In the genomic region with DNA sequence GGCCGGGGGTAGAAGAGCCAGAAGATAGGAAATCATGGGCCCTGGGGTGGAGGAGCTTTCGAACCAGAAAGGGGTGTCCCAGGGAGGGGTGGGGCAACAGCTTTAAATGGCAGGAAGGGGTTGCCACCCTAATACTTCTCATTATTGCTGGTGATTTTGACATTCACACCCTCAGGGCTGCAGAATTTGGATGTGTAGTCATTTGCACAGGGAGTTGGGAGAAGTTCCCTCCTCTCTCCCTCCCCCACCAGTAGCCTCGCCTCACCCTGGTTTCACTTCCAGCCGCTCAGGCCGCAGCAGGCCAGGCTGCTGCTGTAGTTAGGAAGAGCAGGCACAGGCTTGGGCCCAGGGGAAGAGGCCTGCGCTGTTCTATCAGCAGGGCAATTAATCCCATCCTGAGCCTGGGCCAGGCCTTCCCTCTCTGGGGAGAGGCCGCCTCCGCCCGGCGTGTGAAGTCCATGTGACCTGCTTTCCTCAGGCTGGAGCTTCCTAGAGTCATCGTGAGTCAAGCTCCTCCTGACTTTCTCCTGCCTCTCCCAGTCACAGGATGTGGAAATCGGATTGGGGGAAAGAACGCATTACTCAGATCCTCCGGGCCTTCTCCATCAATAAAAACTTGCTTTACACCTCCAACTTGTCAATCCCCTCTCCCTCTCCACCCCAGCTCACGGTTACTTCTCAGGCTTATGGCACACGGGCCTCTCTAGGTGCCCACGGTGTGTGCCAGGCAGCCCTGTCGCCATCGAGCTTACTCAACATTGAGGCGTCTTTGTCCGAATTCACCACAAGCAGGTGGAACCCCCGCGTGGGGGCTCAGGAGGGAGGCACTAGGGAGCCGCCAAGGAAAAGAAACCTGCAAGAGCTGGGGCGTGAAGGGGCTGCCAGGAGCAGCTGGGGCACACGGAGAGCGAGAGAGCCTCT, we compare ENCODE assay signal across 8 cellular contexts. TPM values are rescaled to one million over a fixed set of nuclear protein-coding genes. Genes with fewer than 3 reads are reported as not detected.
A peak's percentile ranks its signal among the peaks of the same experiment; 100 is the strongest.
DNase-seq lines count a peak whose midpoint lies in the region; ATAC-seq and TF ChIP-seq lines count a peak whose summit lies in the region.

No MANE protein-coding gene starts in this region.

- POLR2A ChIA-PET in HEK293 (lab: Yijun Ruan, JAX), result interaction anchor here (0.5 to 1.5 kb wide), 2 partner anchors 15 to 516 kb away, joined by 4 to 8 read pairs; no protein-coding TSS in a partner anchor

- H3K36me3 ChIP-seq in HEK293 (ENCODE audit: control insufficient read depth in 2 of 2, insufficient read depth in 1 of 2, low read length in 2 of 2) (no peaks in the 10 kb centered on the region), WERI-Rb-1 (no peaks in the 10 kb centered on the region), rectal smooth muscle tissue (ENCODE audit: control insufficient read depth, insufficient read depth, low read length) (no peaks in the 10 kb centered on the region)

- H3K9me3 ChIP-seq in HEK293 (ENCODE audit: control insufficient read depth, insufficient read depth, low read depth, low read length), result no peaks in the 10 kb centered on the region
- H3K9me3 ChIP-seq in WERI-Rb-1 (ENCODE audit: severe bottlenecking), result peaks cover 2% of the 10 kb centered on the region

- H3K9ac ChIP-seq in rectal smooth muscle tissue (ENCODE audit: low read length), result no peak overlapping the region

- peaks cover 2% of the 10 kb centered on the region; the same call in 1 of the 2 replicates for H3K4me1 ChIP-seq in HEK293 (ENCODE audit: control insufficient read depth, insufficient read depth, low read length)
- peaks cover 8% of the 10 kb centered on the region for H3K4me1 ChIP-seq in rectal smooth muscle tissue (ENCODE audit: control insufficient read depth, insufficient read depth, low read length)

- intact Hi-C loops in left cardiac atrium (cut with DNase I), result no loop called here

- H3K4me3 ChIP-seq in HEK293 (ENCODE audit: low read depth, low read length) (no peak overlapping the region), WERI-Rb-1 (ENCODE audit: low read depth, low read length) (no peak overlapping the region), rectal smooth muscle tissue (ENCODE audit: low read length) (no peak overlapping the region)

- no peak for TF ChIP-seq CTCF in HEK293 (tag by site-specific recombination; IDR thresholded peaks at IDR 0.05)
- no peak for TF ChIP-seq CTCF in WERI-Rb-1 (IDR thresholded peaks at IDR 0.05; ENCODE audit: low read depth, low read length)

- no peaks in the 10 kb centered on the region for H3K27me3 ChIP-seq in WERI-Rb-1 (ENCODE audit: insufficient read depth, low read depth, severe bottlenecking)
- H3K27me3 ChIP-seq in rectal smooth muscle tissue (ENCODE audit: control insufficient read depth, insufficient read depth, low read length), result no peaks in the 10 kb centered on the region

- CTCF ChIA-PET in HEK293 (lab: Yijun Ruan, JAX), result interaction anchor here (0.5 to 1.4 kb wide), 4 partner anchors 12 to 844 kb away, joined by 3 to 6 read pairs (median 3); no protein-coding TSS in a partner anchor

- peak; percentile 95 to 97 for ATAC-seq in left cardiac atrium
- no peak for ATAC-seq in GM21447 (IDR thresholded peaks at IDR 0.05; ENCODE audit: unreplicated experiment)

- H3K27ac ChIP-seq in HEK293 (ENCODE audit: extremely low read depth, low read depth, low read length) (no peak overlapping the region), WERI-Rb-1 (no peak overlapping the region), rectal smooth muscle tissue (ENCODE audit: low read depth, low read length) (peak overlapping the region; percentile 73)

- DNase-seq in WERI-Rb-1 (peak; percentile 78), left cardiac atrium (peak; percentile 91), NCI-H1105 (lab: John Stamatoyannopoulos, UW) (no peak), NCI-H1092 (lab: John Stamatoyannopoulos, UW) (no peak), DMS153 (lab: John Stamatoyannopoulos, UW) (no peak)

TF ChIP-seq in HEK293, 187 proteins besides CTCF, POLR2A, EP300 and RAD21:
- TF ChIP-seq TRIM28 (IDR thresholded peaks at IDR 0.05; ENCODE audit: borderline replicate concordance, low read length) (peak; percentile 63; the same call in 1 of the 2 replicates), KLF17 (tag by site-specific recombination; IDR thresholded peaks at IDR 0.05) (peak; percentile 67), GLIS2 (tag by site-specific recombination; IDR thresholded peaks at IDR 0.05) (no peak), ZNF341 (tag by site-specific recombination; IDR thresholded peaks at IDR 0.05; ENCODE audit: low read depth) (peak; percentile 44; the same call in 1 of the 2 replicates)
- TF ChIP-seq, protein P1, sequence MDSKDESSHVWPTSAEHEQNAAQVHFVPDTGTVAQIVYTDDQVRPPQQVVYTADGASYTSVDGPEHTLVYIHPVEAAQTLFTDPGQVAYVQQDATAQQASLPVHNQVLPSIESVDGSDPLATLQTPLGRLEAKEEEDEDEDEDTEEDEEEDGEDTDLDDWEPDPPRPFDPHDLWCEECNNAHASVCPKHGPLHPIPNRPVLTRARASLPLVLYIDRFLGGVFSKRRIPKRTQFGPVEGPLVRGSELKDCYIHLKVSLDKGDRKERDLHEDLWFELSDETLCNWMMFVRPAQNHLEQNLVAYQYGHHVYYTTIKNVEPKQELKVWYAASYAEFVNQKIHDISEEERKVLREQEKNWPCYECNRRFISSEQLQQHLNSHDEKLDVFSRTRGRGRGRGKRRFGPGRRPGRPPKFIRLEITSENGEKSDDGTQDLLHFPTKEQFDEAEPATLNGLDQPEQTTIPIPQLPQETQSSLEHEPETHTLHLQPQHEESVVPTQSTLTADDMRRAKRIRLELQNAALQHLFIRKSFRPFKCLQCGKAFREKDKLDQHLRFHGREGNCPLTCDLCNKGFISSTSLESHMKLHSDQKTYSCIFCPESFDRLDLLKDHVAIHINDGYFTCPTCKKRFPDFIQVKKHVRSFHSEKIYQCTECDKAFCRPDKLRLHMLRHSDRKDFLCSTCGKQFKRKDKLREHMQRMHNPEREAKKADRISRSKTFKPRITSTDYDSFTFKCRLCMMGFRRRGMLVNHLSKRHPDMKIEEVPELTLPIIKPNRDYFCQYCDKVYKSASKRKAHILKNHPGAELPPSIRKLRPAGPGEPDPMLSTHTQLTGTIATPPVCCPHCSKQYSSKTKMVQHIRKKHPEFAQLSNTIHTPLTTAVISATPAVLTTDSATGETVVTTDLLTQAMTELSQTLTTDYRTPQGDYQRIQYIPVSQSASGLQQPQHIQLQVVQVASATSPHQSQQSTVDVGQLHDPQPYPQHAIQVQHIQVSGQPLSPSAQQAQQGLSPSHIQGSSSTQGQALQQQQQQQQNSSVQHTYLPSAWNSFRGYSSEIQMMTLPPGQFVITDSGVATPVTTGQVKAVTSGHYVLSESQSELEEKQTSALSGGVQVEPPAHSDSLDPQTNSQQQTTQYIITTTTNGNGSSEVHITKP (tag by site-specific recombination; IDR thresholded peaks at IDR 0.05), result peak; percentile 16; the same call in 1 of the 2 replicates
TF ChIP-seq in HEK293: peak in this region for 4.

RNA-seq across cellular contexts. Expression of gene ADTRP, which starts 7.8 kb away (rescaled TPM):
- total RNA-seq in left cardiac atrium, result under 1 TPM; 0.18 to 0.21 TPM

Comparison
In these comparisons a context has a peak if more than half of its experiments do, and no peak if none do; other contexts are left out.
1. DNase-seq: peak in WERI-Rb-1 (single experiment) and left cardiac atrium (single experiment); none in NCI-H1105 (single experiment), NCI-H1092 (single experiment) and DMS153 (single experiment).